19 cellular contexts compared by ENCODE assay signal in genomic region chr15:84741151-84741550, GRCh38. TPM values are rescaled to one million over a fixed set of nuclear protein-coding genes. Genes with fewer than 3 reads are reported as not detected.
DNase-seq lines count a peak whose midpoint lies in the region; ATAC-seq and TF ChIP-seq lines count a peak whose summit lies in the region.
"Had no signal": no experiment of that assay in that cellular context is flagged by ENCODE, and none has a peak within 500 bp of the region (broad histone marks: within the 10 kb centered on the region; RNA-seq: fewer than 3 reads in every experiment).

No MANE protein-coding gene starts in this region.

- H3K4me2 ChIP-seq in MM.1S (ENCODE audit: low read depth, low read length): peak overlapping the region; percentile 39

- H3F3A ChIP-seq in MM.1S (ENCODE audit: insufficient read depth, low read length): peaks cover 24% of the 10 kb centered on the region

- intact Hi-C loops in CD8-positive, alpha-beta T cell (cut with DNase I, micrococcal nuclease): no loop called here

- H3K27ac Mint-ChIP-seq in CD8-positive, alpha-beta T cell: peak overlapping the region; percentile 69
- H3K27ac Mint-ChIP-seq in progenitor cell of endocrine pancreas: peak overlapping the region; percentile 35

- no peak overlapping the region for H3K27ac ChIP-seq in CD8-positive, alpha-beta T cell (ENCODE audit: low read depth, low read length)
- H3K27ac ChIP-seq in MM.1S (ENCODE audit: low read length): peak overlapping the region; percentile 62; the same call in 1 of the 2 replicates
- H3K27ac ChIP-seq in duodenal mucosa (ENCODE audit: low read depth, low read length): peak overlapping the region; percentile 43
- H3K27ac ChIP-seq: breast epithelium, RWPE1, tibial artery had no signal

- CTCF ChIA-PET in CD8-positive, alpha-beta T cell (lab: Charles Lee): interaction anchor here (2.1 kb wide), 1 partner anchor 25 kb away, joined by 8 read pairs; the partner anchor contains the start of gene SEC11A
- CTCF ChIA-PET in GM10248 (lab: Yijun Ruan, JAX): no interaction called here

- POLR2A ChIA-PET in CD8-positive, alpha-beta T cell (lab: Charles Lee): no interaction called here
- POLR2A ChIA-PET in GM10248 (lab: Yijun Ruan, JAX): no interaction called here

- no peak for DNase-seq in CD8-positive, alpha-beta T cell
- DNase-seq in MM.1S (peak; percentile 51), progenitor cell of endocrine pancreas (ENCODE audit: low spot score, unreplicated experiment) (no peak), GM10248 (ENCODE audit: extremely low spot score) (no peak), inferior parietal cortex (ENCODE audit: extremely low spot score) (no peak)
- DNase-seq: activated CD4-positive, CD25-positive, alpha-beta regulatory T cell treated with anti-CD3 and anti-CD28 coated beads, Interleukin-2, amount 50 U/mL, for 72 hours; foreskin fibroblast; H9; naive B cell; NCI-H2081 treated with DMSO at 0.1 percent for 48 hours; NCI-H510A treated with DMSO at 0.1 percent for 48 hours; stimulated activated CD4-positive, alpha-beta T cell treated with anti-CD3 and anti-CD28 coated beads, Interleukin-1b, Interleukin-23, amount 100 ng/mL, for 48 hours; stimulated activated naive CD8-positive, alpha-beta T cell treated with anti-CD3 and anti-CD28 coated beads, Interleukin-15, Interleukin-2, amounts not matched to agents 100 U/mL and 50 U/mL, for 24 hours; tibial artery had no signal

- peaks cover 2% of the 10 kb centered on the region for H3K79me2 ChIP-seq in MM.1S (ENCODE audit: low read length)

- peaks cover 57% of the 10 kb centered on the region for H3K4me1 Mint-ChIP-seq in CD8-positive, alpha-beta T cell (ENCODE audit: low read depth)
- H3K4me1 Mint-ChIP-seq in progenitor cell of endocrine pancreas (ENCODE audit: low read depth): peaks cover 10% of the 10 kb centered on the region

- peaks cover 15% of the 10 kb centered on the region for H3K4me1 ChIP-seq in CD8-positive, alpha-beta T cell (ENCODE audit: insufficient read depth, low read length)
- H3K4me1 ChIP-seq in MM.1S (ENCODE audit: low read length) (peaks cover 22% of the 10 kb centered on the region), duodenal mucosa (ENCODE audit: control insufficient read depth in 1 of 2, insufficient read depth in 2 of 2, low read length in 2 of 2) (peaks cover 13 to 22% of the 10 kb centered on the region in 2 donors)
- H3K4me1 ChIP-seq: breast epithelium had no signal

- H3K9me2 ChIP-seq in MM.1S (replicated peaks; ENCODE audit: insufficient read depth, low read length): no peaks in the 10 kb centered on the region

- no peaks in the 10 kb centered on the region for H3K36me3 ChIP-seq in CD8-positive, alpha-beta T cell (ENCODE audit: insufficient read depth, low read length)
- H3K36me3 ChIP-seq in MM.1S (replicated peaks; ENCODE audit: insufficient read depth, low read length): no peaks in the 10 kb centered on the region
- H3K36me3 ChIP-seq in duodenal mucosa (ENCODE audit: control insufficient read depth in 1 of 2, insufficient read depth in 2 of 2, low read length in 2 of 2): no peaks in the 10 kb centered on the region
- H3K36me3 ChIP-seq: breast epithelium, tibial artery had no signal

- no peaks in the 10 kb centered on the region for H3K9me3 ChIP-seq in CD8-positive, alpha-beta T cell (ENCODE audit: low read length)
- H3K9me3 ChIP-seq in MM.1S (replicated peaks; ENCODE audit: insufficient read depth, low read length): no peaks in the 10 kb centered on the region
- no peaks in the 10 kb centered on the region for H3K9me3 ChIP-seq in duodenal mucosa (ENCODE audit: control insufficient read depth in 1 of 2, low read length in 2 of 2)
- H3K9me3 ChIP-seq: breast epithelium, tibial artery had no signal

- no peaks in the 10 kb centered on the region for H3K27me3 Mint-ChIP-seq in CD8-positive, alpha-beta T cell (ENCODE audit: low read depth)
- no peaks in the 10 kb centered on the region for H3K27me3 Mint-ChIP-seq in progenitor cell of endocrine pancreas
- H3K27me3 Mint-ChIP-seq: naive B cell had no signal

- H3K27me3 ChIP-seq in CD8-positive, alpha-beta T cell (ENCODE audit: insufficient read depth, low read length): no peaks in the 10 kb centered on the region
- H3K27me3 ChIP-seq in MM.1S (replicated peaks; ENCODE audit: insufficient read depth, low read length) (no peaks in the 10 kb centered on the region), duodenal mucosa (ENCODE audit: control insufficient read depth in 1 of 2, insufficient read depth in 2 of 2, low read length in 2 of 2) (no peaks in the 10 kb centered on the region)
- H3K27me3 ChIP-seq: breast epithelium, tibial artery had no signal

- ATAC-seq in CD8-positive, alpha-beta T cell: no peak
- ATAC-seq in HG03571 (IDR thresholded peaks at IDR 0.05; ENCODE audit: unreplicated experiment): no peak
- ATAC-seq: stimulated activated naive CD8-positive, alpha-beta T cell treated with anti-CD3 and anti-CD28 coated beads, Interleukin-15, Interleukin-2, amounts not matched to agents 100 U/mL and 50 U/mL, for 24 hours had no signal

- H3K4me3 Mint-ChIP-seq in CD8-positive, alpha-beta T cell: no peak overlapping the region
- H3K4me3 Mint-ChIP-seq in progenitor cell of endocrine pancreas (ENCODE audit: low read depth): no peak overlapping the region
- H3K4me3 Mint-ChIP-seq: H9, naive B cell had no signal

- TF ChIP-seq CTCF in CD8-positive, alpha-beta T cell (IDR thresholded peaks at IDR 0.05): no peak
- no peak for TF ChIP-seq CTCF in MM.1S (IDR thresholded peaks at IDR 0.05; ENCODE audit: low read length)
- no peak for TF ChIP-seq CTCF in progenitor cell of endocrine pancreas (IDR thresholded peaks at IDR 0.05; ENCODE audit: unreplicated experiment)
- TF ChIP-seq CTCF in GM10248 (IDR thresholded peaks at IDR 0.05; ENCODE audit: control extremely low read depth, extremely low read depth, low read depth, missing control alignments): no peak

- H3K9ac ChIP-seq in MM.1S (ENCODE audit: low read length) (no peak overlapping the region), duodenal mucosa (ENCODE audit: low read depth in 1 of 2, low read length in 2 of 2) (peak overlapping the region; percentile 17 to 28)

- no peaks in the 10 kb centered on the region for H3K36me3 Mint-ChIP-seq in CD8-positive, alpha-beta T cell
- no peaks in the 10 kb centered on the region for H3K36me3 Mint-ChIP-seq in progenitor cell of endocrine pancreas (ENCODE audit: insufficient read depth)
- H3K36me3 Mint-ChIP-seq: naive B cell had no signal

- no peaks in the 10 kb centered on the region for H4K20me1 ChIP-seq in MM.1S (ENCODE audit: insufficient read depth, low read length)

- no peaks in the 10 kb centered on the region for H3K9me3 Mint-ChIP-seq in CD8-positive, alpha-beta T cell
- no peaks in the 10 kb centered on the region for H3K9me3 Mint-ChIP-seq in progenitor cell of endocrine pancreas (ENCODE audit: low read depth)
- H3K9me3 Mint-ChIP-seq: H9, naive B cell had no signal

- peak overlapping the region; percentile 53 for H2AFZ ChIP-seq in MM.1S (ENCODE audit: low read length)

- no peak overlapping the region for H3K4me3 ChIP-seq in CD8-positive, alpha-beta T cell (ENCODE audit: low read depth, low read length)
- H3K4me3 ChIP-seq in MM.1S (ENCODE audit: low read length) (no peak overlapping the region), duodenal mucosa (ENCODE audit: low read depth in 1 of 2, low read length in 2 of 2) (peak overlapping the region in 1 of 2 donors; percentile 20)
- H3K4me3 ChIP-seq: breast epithelium, lung, tibial artery had no signal

RNA-seq across cellular contexts. Expression of gene ZNF592, which starts 7.2 kb away (rescaled TPM):
- total RNA-seq in CD8-positive, alpha-beta T cell: 10 to 100 TPM; 24.6 to 25.1 TPM
- 40.0 and 40.5 TPM in 2 replicates for total RNA-seq in progenitor cell of endocrine pancreas

RNA-seq across cellular contexts. Expression of gene SEC11A, which starts 25.2 kb away (rescaled TPM):
- total RNA-seq in CD8-positive, alpha-beta T cell: 10 to 100 TPM; 36.4 to 38.5 TPM
- 189 and 200 TPM in 2 replicates for total RNA-seq in progenitor cell of endocrine pancreas
